ENCODE assay signal across 28 cellular contexts in genomic region chr3:178833696-178834095, GRCh38.
"Had no signal": no experiment of that assay in that cellular context is flagged by ENCODE, and none has a peak within 500 bp of the region (broad histone marks: within the 10 kb centered on the region; RNA-seq: fewer than 3 reads in every experiment).

No MANE protein-coding gene starts in this region.

- H3K4me1 Mint-ChIP-seq: activated CD8-positive, alpha-beta memory T cell treated with anti-CD3 and anti-CD28 coated beads, Interleukin-2, amount 10 ng/mL, durations not matched to agents 7 days and 5 days; naive thymus-derived CD8-positive, alpha-beta T cell; neural crest cell had no signal

- H3K27me3 ChIP-seq: breast epithelium, gastroesophageal sphincter, left lung, pancreas, suprapubic skin, transverse colon had no signal

- H3K27ac Mint-ChIP-seq: activated CD8-positive, alpha-beta memory T cell treated with anti-CD3 and anti-CD28 coated beads, Interleukin-2, amount 10 ng/mL, durations not matched to agents 7 days and 5 days; activated CD8-positive, alpha-beta T cell treated with anti-CD3 and anti-CD28 coated beads, Interleukin-2, amount 10 ng/mL, durations not matched to agents 7 days and 5 days; activated naive CD4-positive, alpha-beta T cell treated with anti-CD3 and anti-CD28 coated beads, Interleukin-2, amount 50 U/mL, for 72 hours; activated T-helper 2 cell treated with anti-CD3 and anti-CD28 coated beads, Interferon-gamma antibody, Interleukin-2, Interleukin-4, amounts not matched to agents 10 μg/mL and 5 μg/mL and 100 μg/mL, durations not matched to agents 14 hours and 24 hours and 36 hours; naive thymus-derived CD8-positive, alpha-beta T cell had no signal

- ATAC-seq: activated CD8-positive, alpha-beta memory T cell treated with anti-CD3 and anti-CD28 coated beads, Interleukin-2, amount 10 ng/mL, durations not matched to agents 7 days and 5 days; activated CD8-positive, alpha-beta T cell treated with anti-CD3 and anti-CD28 coated beads, Interleukin-2, amount 10 ng/mL, durations not matched to agents 7 days and 5 days; activated naive CD4-positive, alpha-beta T cell treated with anti-CD3 and anti-CD28 coated beads, Interleukin-2, amount 50 U/mL, for 72 hours; gastroesophageal sphincter; left lung; lower lobe of right lung; naive thymus-derived CD8-positive, alpha-beta T cell; pancreas; psoas muscle had no signal

- H3K9me3 ChIP-seq: breast epithelium, left lung, lower lobe of right lung, pancreas, psoas muscle, suprapubic skin, transverse colon had no signal

- H3K36me3 Mint-ChIP-seq: activated CD8-positive, alpha-beta memory T cell treated with anti-CD3 and anti-CD28 coated beads, Interleukin-2, amount 10 ng/mL, durations not matched to agents 7 days and 5 days; activated naive CD4-positive, alpha-beta T cell treated with anti-CD3 and anti-CD28 coated beads, Interleukin-2, amount 50 U/mL, for 72 hours; naive thymus-derived CD8-positive, alpha-beta T cell had no signal

- FAIRE-seq: endothelial cell of umbilical vein, pancreas, TTC549 had no signal

- H3K9me3 Mint-ChIP-seq: activated naive CD4-positive, alpha-beta T cell treated with anti-CD3 and anti-CD28 coated beads, Interleukin-2, amount 50 U/mL, for 72 hours; activated T-helper 2 cell treated with anti-CD3 and anti-CD28 coated beads, Interferon-gamma antibody, Interleukin-2, Interleukin-4, amounts not matched to agents 10 μg/mL and 5 μg/mL and 100 μg/mL, durations not matched to agents 14 hours and 24 hours and 36 hours; neural crest cell had no signal

- H3K4me3 ChIP-seq: breast epithelium, gastroesophageal sphincter, left lung, lower lobe of right lung, pancreas, psoas muscle, suprapubic skin, transverse colon had no signal

- H3K27me3 Mint-ChIP-seq: activated CD8-positive, alpha-beta memory T cell treated with anti-CD3 and anti-CD28 coated beads, Interleukin-2, amount 10 ng/mL, durations not matched to agents 7 days and 5 days had no signal

- DNase-seq: activated CD4-positive, CD25-positive, alpha-beta regulatory T cell treated with anti-CD3 and anti-CD28 coated beads, Interleukin-2, amount 50 U/mL, for 72 hours; activated CD8-positive, alpha-beta memory T cell treated with anti-CD3 and anti-CD28 coated beads, Interleukin-2, amount 10 ng/mL, durations not matched to agents 7 days and 5 days; activated CD8-positive, alpha-beta T cell treated with anti-CD3 and anti-CD28 coated beads, Interleukin-2, amount 10 ng/mL, durations not matched to agents 7 days and 5 days; activated T-cell treated with anti-CD3 and anti-CD28 coated beads, Interleukin-2, amount 50 U/mL, for 48 hours; central memory CD4-positive, alpha-beta T cell; head of caudate nucleus; hypothalamus; kidney glomerular epithelial cell; left lung; lower lobe of right lung; mesenchymal stem cell; naive thymus-derived CD8-positive, alpha-beta T cell; nucleus accumbens; pancreas; psoas muscle; stimulated activated CD4-positive, alpha-beta T cell treated with anti-CD3 and anti-CD28 coated beads, Interleukin-15, amount 100 ng/mL, for 24 hours; stimulated activated CD4-positive, alpha-beta T cell treated with anti-CD3 and anti-CD28 coated beads, Interleukin-2, amount 100 ng/mL, for 24 hours; stimulated activated naive CD4-positive, alpha-beta T cell; transverse colon had no signal

- H3K4me1 ChIP-seq: breast epithelium, gastroesophageal sphincter, left lung, lower lobe of right lung, pancreas, psoas muscle, suprapubic skin, transverse colon had no signal

- H3K4me3 Mint-ChIP-seq: activated CD8-positive, alpha-beta memory T cell treated with anti-CD3 and anti-CD28 coated beads, Interleukin-2, amount 10 ng/mL, durations not matched to agents 7 days and 5 days; activated CD8-positive, alpha-beta T cell treated with anti-CD3 and anti-CD28 coated beads, Interleukin-2, amount 10 ng/mL, durations not matched to agents 7 days and 5 days; naive thymus-derived CD8-positive, alpha-beta T cell; neural crest cell had no signal

- H3K36me3 ChIP-seq: breast epithelium, gastroesophageal sphincter, left lung, lower lobe of right lung, pancreas, suprapubic skin, transverse colon had no signal

- H3K27ac ChIP-seq: breast epithelium, gastroesophageal sphincter, left lung, lower lobe of right lung, pancreas, psoas muscle, suprapubic skin, transverse colon, VCaP had no signal
